1 cellular context compared by ENCODE assay signal in genomic region chr14:74495356-74495755, GRCh38.
TF ChIP-seq lines count a peak whose summit lies in the region.

No MANE protein-coding gene starts in this region.

TF ChIP-seq in SK-N-SH, 30 proteins besides CTCF, POLR2A, EP300 and RAD21 (continued from another document):
- no peak; the same call in 1 of the 2 replicates for TF ChIP-seq PBX3 (IDR thresholded peaks at IDR 0.05)
- TF ChIP-seq FOSL2 (IDR thresholded peaks at IDR 0.05; ENCODE audit: borderline replicate concordance, low read depth): peak; percentile 56; the same call in 1 of the 2 replicates
- no peak for TF ChIP-seq USF1 (IDR thresholded peaks at IDR 0.05; ENCODE audit: borderline replicate concordance, low read depth)
- TF ChIP-seq GABPA (IDR thresholded peaks at IDR 0.05; ENCODE audit: low read depth): no peak
- no peak for TF ChIP-seq ZBTB33 (IDR thresholded peaks at IDR 0.05; ENCODE audit: borderline replicate concordance, low read depth)
- TF ChIP-seq JUND (IDR thresholded peaks at IDR 0.05): no peak
- no peak for TF ChIP-seq GATA2 (CRISPR knock-in tag; IDR thresholded peaks at IDR 0.05)
- no peak for TF ChIP-seq NFIC (IDR thresholded peaks at IDR 0.05; ENCODE audit: borderline replicate concordance)
- TF ChIP-seq TEAD4 (IDR thresholded peaks at IDR 0.05; ENCODE audit: borderline replicate concordance, insufficient read depth): no peak
